ENCODE assay signal across 17 cellular contexts in the genomic region with DNA sequence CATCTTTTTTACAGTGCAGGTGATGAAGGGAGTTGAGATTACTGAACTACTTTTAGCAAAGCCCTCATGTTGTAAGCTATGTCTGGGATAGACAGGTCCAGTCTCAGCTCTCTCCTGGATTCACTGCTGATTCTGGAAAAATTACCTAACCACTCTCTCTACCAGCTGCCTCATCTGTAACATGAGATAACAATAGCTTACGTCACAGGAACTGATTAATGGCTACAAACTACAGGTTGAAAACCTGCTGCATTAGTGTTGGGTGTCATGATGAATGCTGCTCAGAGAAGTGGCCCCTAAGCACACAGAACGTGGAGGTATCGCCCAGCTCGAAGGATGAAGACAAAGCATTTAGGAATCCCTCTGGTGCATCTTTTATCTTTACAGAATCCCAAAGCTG.
DNase-seq lines count a peak whose midpoint lies in the region; ATAC-seq and TF ChIP-seq lines count a peak whose summit lies in the region.
"Had no signal": no experiment of that assay in that cellular context is flagged by ENCODE, and none has a peak within 500 bp of the region (broad histone marks: within the 10 kb centered on the region; RNA-seq: fewer than 3 reads in every experiment).

No MANE protein-coding gene starts in this region.

- CTCF ChIA-PET in IMR-90 (lab: Yijun Ruan, JAX) = no interaction called here

- in situ Hi-C loops in IMR-90 (cut with MboI; ENCODE audit: low sequenced_read_pairs) = no loop called here

- H3K79me2 ChIP-seq in osteoblast (ENCODE audit: insufficient read depth, low read length) = no peaks in the 10 kb centered on the region

- WGBS in IMR-90 (ENCODE audit: extremely low coverage in 2 of 2, insufficient read length in 1 of 2), 2 experiments = no CpG with 5 or more reads among the region's 4 CpGs

- H3K9me3 Mint-ChIP-seq in naive thymus-derived CD8-positive, alpha-beta T cell = peaks cover 0 to 11% (median 3%) of the 10 kb centered on the region in 9 donors

- no peak overlapping the region for H3K18ac ChIP-seq in IMR-90 (ENCODE audit: low read depth, low read length)

- H3K23ac ChIP-seq in IMR-90 (ENCODE audit: low read depth, low read length) = no peak overlapping the region

- TF ChIP-seq CTCF in IMR-90 (conservative IDR thresholded peaks at IDR 0.05; ENCODE audit: low read depth, low read length) (no peak), osteoblast (IDR thresholded peaks at IDR 0.05; ENCODE audit: extremely low read depth, low read depth, low read length) (no peak)

- H3K4me1 ChIP-seq in IMR-90 (ENCODE audit: control insufficient read depth, insufficient read depth, low read length) (no peaks in the 10 kb centered on the region), osteoblast (ENCODE audit: insufficient read depth, low read length) (peaks cover 8% of the 10 kb centered on the region)
- H3K4me1 ChIP-seq: heart right ventricle, pancreas, tibial nerve had no signal

- dilution Hi-C loops in IMR-90 (cut with HindIII; ENCODE audit: low sequenced_read_pairs, unreplicated experiment) = no loop called here

- peaks cover 27 to 59% (median 43%) of the 10 kb centered on the region in 3 donors for H3K36me3 Mint-ChIP-seq in naive thymus-derived CD8-positive, alpha-beta T cell

- H3K27ac Mint-ChIP-seq in naive thymus-derived CD8-positive, alpha-beta T cell = no peak overlapping the region
- H3K27ac Mint-ChIP-seq: T-helper 17 cell had no signal

- H3K4me2 ChIP-seq in IMR-90 (ENCODE audit: low read depth, low read length) (no peak overlapping the region), osteoblast (ENCODE audit: insufficient read depth, low read length) (no peak overlapping the region)

- no peak overlapping the region for H4K5ac ChIP-seq in IMR-90 (ENCODE audit: low read depth, low read length)

- H2BK20ac ChIP-seq in IMR-90 (ENCODE audit: low read depth, low read length) = no peak overlapping the region

- no peak overlapping the region for H3K56ac ChIP-seq in IMR-90 (ENCODE audit: extremely low read depth, insufficient read depth, low read length)

- POLR2A ChIA-PET in IMR-90 (lab: Charles Lee; ENCODE audit: unreplicated experiment) = no interaction called here
- POLR2A ChIA-PET in naive thymus-derived CD8-positive, alpha-beta T cell (lab: Charles Lee) = no interaction called here

- no peak overlapping the region for H2AFZ ChIP-seq in IMR-90 (replicated peaks; ENCODE audit: low read length, poor library complexity)
- no peak overlapping the region for H2AFZ ChIP-seq in osteoblast (ENCODE audit: low read length)

- no peak overlapping the region for H3K4me3 ChIP-seq in IMR-90 (ENCODE audit: insufficient read depth, low read depth, low read length)
- H3K4me3 ChIP-seq in osteoblast (ENCODE audit: insufficient read depth, low read length) = no peak overlapping the region
- H3K4me3 ChIP-seq: heart right ventricle, pancreas, skin epidermis, tibial nerve had no signal

- no peak overlapping the region for H2AK5ac ChIP-seq in IMR-90 (ENCODE audit: low read depth, low read length)

- H3K9ac ChIP-seq in IMR-90 (ENCODE audit: low read depth, low read length) = no peak overlapping the region

- H3K36me3 ChIP-seq in IMR-90 (ENCODE audit: control insufficient read depth, insufficient read depth, low read length) (peaks cover 11% of the 10 kb centered on the region), osteoblast (ENCODE audit: insufficient read depth, low read length) (no peaks in the 10 kb centered on the region)
- H3K36me3 ChIP-seq: tibial nerve had no signal

- no peak for TF ChIP-seq POLR2A in IMR-90 (IDR thresholded peaks at IDR 0.05; ENCODE audit: low read depth, low read length)

- TF ChIP-seq RAD21 in IMR-90 (IDR thresholded peaks at IDR 0.05; ENCODE audit: low read length) = no peak

- no peak overlapping the region for H2BK5ac ChIP-seq in IMR-90 (ENCODE audit: low read depth, low read length, poor library complexity, severe bottlenecking)

- H3K14ac ChIP-seq in IMR-90 (replicated peaks; ENCODE audit: low read depth, low read length) = no peak overlapping the region

- H3K79me1 ChIP-seq in IMR-90 (ENCODE audit: low read depth in 1 of 2, low read length in 2 of 2) = 0 out of 4 replicates have a peak, but pooled peaks cover 0 to 4% of the 10 kb centered on the region in 2 experiments

- H3K9me3 ChIP-seq in IMR-90 (ENCODE audit: control insufficient read depth, insufficient read depth, low read length) = no peaks in the 10 kb centered on the region
- no peaks in the 10 kb centered on the region for H3K9me3 ChIP-seq in osteoblast (ENCODE audit: low read depth, low read length)
- H3K9me3 ChIP-seq: pancreas, tibial nerve had no signal

- H2AK9ac ChIP-seq in IMR-90 (replicated peaks; ENCODE audit: low read depth, low read length, poor library complexity) = no peak overlapping the region

- no peaks in the 10 kb centered on the region; the same call in 1 of the 2 replicates for H3K9me1 ChIP-seq in IMR-90 (ENCODE audit: insufficient read depth, low read length)

- H3K4ac ChIP-seq in IMR-90 (ENCODE audit: low read depth, low read length) = no peak overlapping the region

- H4K20me1 ChIP-seq in IMR-90 (ENCODE audit: insufficient read depth, low read length) (no peaks in the 10 kb centered on the region), osteoblast (ENCODE audit: insufficient read depth, low read length) (no peaks in the 10 kb centered on the region)

- no peak overlapping the region for H2BK15ac ChIP-seq in IMR-90 (ENCODE audit: low read depth, low read length)

- ATAC-seq in IMR-90 (ENCODE audit: low read depth) (no peak), HG03439 (IDR thresholded peaks at IDR 0.05; ENCODE audit: unreplicated experiment) (no peak), GM21825 (IDR thresholded peaks at IDR 0.05; ENCODE audit: unreplicated experiment) (no peak)
- no peak for ATAC-seq in naive thymus-derived CD8-positive, alpha-beta T cell
- ATAC-seq: esophagus mucosa, heart right ventricle, pancreas, Right ventricle myocardium inferior, T-helper 17 cell had no signal

- DNase-seq in IMR-90 (peak; percentile 26), NCI-H2081 treated with DMSO at 0.1 percent for 48 hours (lab: John Stamatoyannopoulos, UW) (peak; percentile 33), NCI-H82 (lab: John Stamatoyannopoulos, UW) (peak; percentile 69), iPS-NIHi11 (ENCODE audit: low spot score) (peak; percentile 12), osteoblast (ENCODE audit: insufficient read length, low spot score, missing footprints) (no peak)
- DNase-seq in naive thymus-derived CD8-positive, alpha-beta T cell = no peak
- DNase-seq: activated CD4-positive, CD25-positive, alpha-beta regulatory T cell; heart right ventricle; kidney; pancreas; T-helper 17 cell had no signal

- H3K27ac ChIP-seq in IMR-90 (ENCODE audit: insufficient read depth, low read length) (no peak overlapping the region), osteoblast (ENCODE audit: low read depth, low read length) (no peak overlapping the region)
- H3K27ac ChIP-seq: heart right ventricle, pancreas, skin epidermis, tibial nerve had no signal

- H4K91ac ChIP-seq in IMR-90 (ENCODE audit: insufficient read depth, low read depth, low read length) = no peak overlapping the region

- BruUV-seq in IMR-90 (replicated peaks; lab: Mats Ljungman, UMichigan) = no TSS peak

- peaks cover 0 to 2% (median 0%) of the 10 kb centered on the region in 4 donors for H3K4me1 Mint-ChIP-seq in naive thymus-derived CD8-positive, alpha-beta T cell
- H3K4me1 Mint-ChIP-seq: T-helper 17 cell had no signal

- H3K27me3 ChIP-seq in IMR-90 (ENCODE audit: control insufficient read depth, insufficient read depth, low read length) = no peaks in the 10 kb centered on the region
- H3K27me3 ChIP-seq in osteoblast (ENCODE audit: insufficient read depth, low read length) = no peaks in the 10 kb centered on the region
- H3K27me3 ChIP-seq: heart right ventricle, pancreas, tibial nerve had no signal

- H2BK120ac ChIP-seq in IMR-90 (ENCODE audit: low read depth, low read length) = no peak overlapping the region

- intact Hi-C loops in IMR-90 (cut with micrococcal nuclease) = no loop called here

- H3K27me3 Mint-ChIP-seq in naive thymus-derived CD8-positive, alpha-beta T cell = no peaks in the 10 kb centered on the region
- H3K27me3 Mint-ChIP-seq: T-helper 17 cell had no signal

- H4K8ac ChIP-seq in IMR-90 (ENCODE audit: low read depth in 2 of 2, low read length in 2 of 2) = no peak overlapping the region

- H3K4me3 Mint-ChIP-seq in naive thymus-derived CD8-positive, alpha-beta T cell = no peak overlapping the region
- H3K4me3 Mint-ChIP-seq: T-helper 17 cell had no signal

TF ChIP-seq in IMR-90, 13 proteins besides CTCF, POLR2A, EP300 and RAD21:
- TF ChIP-seq CHD1 (IDR thresholded peaks at IDR 0.05; ENCODE audit: low read depth, low read length) = no peak
- TF ChIP-seq MXI1 (IDR thresholded peaks at IDR 0.05; ENCODE audit: borderline replicate concordance, low read depth, low read length) = no peak
- TF ChIP-seq NFE2L2 (IDR thresholded peaks at IDR 0.05; ENCODE audit: low read depth, low read length) = no peak
- TF ChIP-seq FOS (IDR thresholded peaks at IDR 0.05; ENCODE audit: low read depth, low read length) = no peak
- no peak for TF ChIP-seq MAFK (IDR thresholded peaks at IDR 0.05; ENCODE audit: low read depth, low read length)
- no peak for TF ChIP-seq USF2 (IDR thresholded peaks at IDR 0.05; ENCODE audit: low read depth, low read length)
- no peak for TF ChIP-seq SMC3 (IDR thresholded peaks at IDR 0.05; ENCODE audit: low read depth, low read length)
- no peak for TF ChIP-seq CEBPB (IDR thresholded peaks at IDR 0.05; ENCODE audit: low read depth, low read length)
- no peak for TF ChIP-seq ELK1 (IDR thresholded peaks at IDR 0.05; ENCODE audit: borderline replicate concordance, low read depth, low read length)

Comparison
In these comparisons a context has a peak if more than half of its experiments do, and no peak if none do; other contexts are left out.
1. DNase-seq: peak in IMR-90 (single experiment), NCI-H2081 treated with DMSO at 0.1 percent for 48 hours (single experiment), NCI-H82 (single experiment) and iPS-NIHi11 (single experiment); none in naive thymus-derived CD8-positive, alpha-beta T cell (0 of 10) and osteoblast (single experiment).